ENCODE assay signal across 15 cellular contexts in the genomic region with DNA sequence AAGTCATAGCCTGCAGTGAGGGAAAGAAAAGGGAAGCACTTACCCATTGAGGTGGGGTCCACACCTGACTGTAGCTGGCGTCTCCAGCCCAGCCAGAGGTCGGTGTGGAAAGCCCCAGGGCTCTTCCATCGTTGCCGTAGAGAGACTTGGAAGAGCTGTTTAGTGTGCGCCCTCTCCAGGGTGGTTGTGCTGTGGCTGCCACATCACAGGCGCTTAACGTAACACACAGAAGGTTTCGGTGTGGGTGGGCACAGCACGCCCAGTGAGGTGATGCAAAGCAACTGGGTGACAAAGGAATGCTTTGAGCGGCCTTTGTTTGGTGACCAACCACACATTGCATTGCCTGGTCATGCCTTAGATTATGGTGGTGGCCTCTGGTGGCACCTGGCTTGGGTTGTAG.
"Had no signal": no experiment of that assay in that cellular context is flagged by ENCODE, and none has a peak within 500 bp of the region (broad histone marks: within the 10 kb centered on the region; RNA-seq: fewer than 3 reads in every experiment).

No MANE protein-coding gene starts in this region.

- H3K4me1 ChIP-seq: suprapubic skin had no signal

- H3K4me3 Mint-ChIP-seq: activated naive CD8-positive, alpha-beta T cell treated with anti-CD3 and anti-CD28 coated beads, Interleukin-2, amount 10 ng/mL, durations not matched to agents 7 days and 5 days; stimulated activated naive B cell treated with anti-CD40 and anti-IgM and Interleukin-4, amounts not matched to agents 10 μg/mL and 1 μg/mL and 100 μg/mL, for 72 hours; type B pancreatic cell had no signal

- DNase-seq: activated CD4-positive, alpha-beta T cell treated with anti-CD3 and anti-CD28 coated beads for 4 hours; activated naive CD8-positive, alpha-beta T cell treated with anti-CD3 and anti-CD28 coated beads, Interleukin-2, amount 10 ng/mL, durations not matched to agents 7 days and 5 days; activated T-cell treated with anti-CD3 and anti-CD28 coated beads for 4 hours; aorta; effector CD4-positive, alpha-beta T cell; gastrocnemius medialis; left ventricle myocardium superior; pancreas; small intestine; stimulated activated naive B cell treated with anti-CD40 and anti-IgM and Interleukin-4, amounts not matched to agents 10 μg/mL and 1 μg/mL and 100 μg/mL, for 72 hours; T-helper 1 cell had no signal

- H3K27me3 Mint-ChIP-seq: activated naive CD8-positive, alpha-beta T cell treated with anti-CD3 and anti-CD28 coated beads, Interleukin-2, amount 10 ng/mL, durations not matched to agents 7 days and 5 days; stimulated activated naive B cell treated with anti-CD40 and anti-IgM and Interleukin-4, amounts not matched to agents 10 μg/mL and 1 μg/mL and 100 μg/mL, for 72 hours; type B pancreatic cell had no signal

- H3K9me3 ChIP-seq: gastrocnemius medialis, pancreas, suprapubic skin had no signal

- H3K27me3 ChIP-seq: gastrocnemius medialis, pancreas, suprapubic skin had no signal

- H3K27ac Mint-ChIP-seq: activated naive CD8-positive, alpha-beta T cell treated with anti-CD3 and anti-CD28 coated beads, Interleukin-2, amount 10 ng/mL, durations not matched to agents 7 days and 5 days; stimulated activated naive B cell treated with anti-CD40 and anti-IgM and Interleukin-4, amounts not matched to agents 10 μg/mL and 1 μg/mL and 100 μg/mL, for 72 hours; type B pancreatic cell had no signal

- H3K27ac ChIP-seq: gastrocnemius medialis, pancreas, SK-N-MC, suprapubic skin, VCaP had no signal

- H3K9me3 Mint-ChIP-seq: type B pancreatic cell had no signal

- ATAC-seq: gastrocnemius medialis; left ventricle myocardium superior; pancreas; stimulated activated naive B cell treated with anti-CD40 and anti-IgM and Interleukin-4, amounts not matched to agents 10 μg/mL and 1 μg/mL and 100 μg/mL, for 72 hours had no signal

- H3K4me3 ChIP-seq: gastrocnemius medialis, pancreas, SK-N-MC, suprapubic skin had no signal
